In the genomic region with DNA sequence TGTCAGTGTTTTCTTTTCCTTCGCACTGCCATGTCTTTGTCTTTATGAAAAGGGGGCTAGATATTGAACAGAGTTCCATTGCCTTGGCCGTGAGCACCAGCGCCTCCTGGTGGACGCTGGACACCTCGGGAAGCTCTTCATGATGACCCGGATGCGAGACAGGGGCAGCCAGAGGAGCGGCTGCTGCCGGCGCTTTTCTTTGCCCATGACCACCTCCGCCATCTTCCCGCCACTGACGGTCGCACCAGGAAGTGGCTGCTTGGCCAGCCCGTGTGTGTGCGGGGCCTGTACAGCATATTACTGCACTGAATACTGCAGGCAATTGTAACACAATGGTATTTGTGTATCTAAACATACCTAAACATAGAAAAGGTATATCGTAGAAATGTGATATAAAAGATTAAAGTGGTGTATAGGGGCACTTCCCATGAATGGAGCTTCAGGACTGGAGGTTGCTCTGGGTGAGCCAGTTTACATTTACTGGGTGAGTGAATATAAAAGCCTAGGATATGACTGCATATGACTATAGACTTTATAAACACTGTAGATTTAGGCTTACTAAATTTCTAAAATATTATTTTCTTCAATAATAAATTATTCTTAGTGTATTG, we compare ENCODE assay signal across 1 cellular context.
A peak's percentile ranks its signal among the peaks of the same experiment; 100 is the strongest.
TF ChIP-seq lines count a peak whose summit lies in the region.

No MANE protein-coding gene starts in this region.

TF ChIP-seq in GM12878, 131 proteins besides CTCF, POLR2A, EP300 and RAD21 (continued from another document):
- no peak for TF ChIP-seq E2F8 (IDR thresholded peaks at IDR 0.05; ENCODE audit: low read depth, partially characterized antibody)
- no peak for TF ChIP-seq KDM1A (IDR thresholded peaks at IDR 0.05; ENCODE audit: borderline replicate concordance)
- no peak for TF ChIP-seq STAT3 (IDR thresholded peaks at IDR 0.05; ENCODE audit: low read depth, low read length)
- TF ChIP-seq SMC3 (IDR thresholded peaks at IDR 0.05; ENCODE audit: borderline replicate concordance, low read length), result peak; percentile 42; the same call in 1 of the 2 replicates
- TF ChIP-seq HDAC2 (IDR thresholded peaks at IDR 0.05), result no peak
- no peak for TF ChIP-seq MTA3 (IDR thresholded peaks at IDR 0.05; ENCODE audit: borderline replicate concordance, low read length)
- TF ChIP-seq LARP7 (IDR thresholded peaks at IDR 0.05), result no peak
- no peak for TF ChIP-seq ZNF24 (IDR thresholded peaks at IDR 0.05)
- TF ChIP-seq NFYA (IDR thresholded peaks at IDR 0.05; ENCODE audit: borderline replicate concordance, low read depth, low read length), result no peak
- 0 out of 2 replicates have a peak, but pooled peaks have one; percentile 26 for TF ChIP-seq YY1 (IDR thresholded peaks at IDR 0.05; ENCODE audit: low read depth, low read length)
- TF ChIP-seq ZNF592 (IDR thresholded peaks at IDR 0.05), result no peak
- no peak for TF ChIP-seq KAT2A (conservative IDR thresholded peaks at IDR 0.05; ENCODE audit: control insufficient read depth, low read depth, low read length)
- TF ChIP-seq NR2F1 (conservative IDR thresholded peaks at IDR 0.05), result no peak
- TF ChIP-seq E2F4 (IDR thresholded peaks at IDR 0.05; ENCODE audit: low read depth, low read length), result no peak
